ENCODE assay signal across 12 cellular contexts in the genomic region with DNA sequence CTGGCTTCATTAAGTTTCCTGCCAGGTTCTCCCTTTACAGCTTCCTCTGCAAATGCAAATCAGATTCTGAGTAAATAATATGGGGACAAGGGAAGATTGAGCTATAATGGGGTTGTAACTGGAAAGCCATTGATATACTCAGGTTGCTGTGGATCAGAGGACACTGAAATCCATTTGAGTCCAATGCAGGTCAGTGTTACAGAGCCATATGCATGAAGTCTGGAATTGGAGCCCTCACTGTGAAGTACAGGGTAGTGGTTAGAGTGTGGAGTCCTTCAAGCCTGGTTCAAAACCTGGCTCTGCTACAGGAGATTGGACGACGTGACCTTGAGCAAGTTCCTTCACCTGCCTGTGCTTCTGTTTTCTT. TPM values are rescaled to one million over a fixed set of nuclear protein-coding genes. Genes with fewer than 3 reads are reported as not detected.
DNase-seq lines count a peak whose midpoint lies in the region; ATAC-seq and TF ChIP-seq lines count a peak whose summit lies in the region.
"Had no signal": no experiment of that assay in that cellular context is flagged by ENCODE, and none has a peak within 500 bp of the region (broad histone marks: within the 10 kb centered on the region; RNA-seq: fewer than 3 reads in every experiment).

No MANE protein-coding gene starts in this region.

- no peaks in the 10 kb centered on the region for H3K27me3 Mint-ChIP-seq in activated T-helper 2 cell treated with anti-CD3 and anti-CD28 coated beads, Interferon-gamma antibody, Interleukin-2, Interleukin-4, amounts not matched to agents 10 μg/mL and 5 μg/mL and 100 μg/mL, durations not matched to agents 14 hours and 24 hours and 36 hours (ENCODE audit: low read depth)
- H3K27me3 Mint-ChIP-seq in CD14-positive monocyte (ENCODE audit: low read depth in 3 of 3), result peaks cover 2% of the 10 kb centered on the region in 3 donors

- H3K9me3 Mint-ChIP-seq in activated T-helper 2 cell treated with anti-CD3 and anti-CD28 coated beads, Interferon-gamma antibody, Interleukin-2, Interleukin-4, amounts not matched to agents 10 μg/mL and 5 μg/mL and 100 μg/mL, durations not matched to agents 14 hours and 24 hours and 36 hours, result peaks cover 18% of the 10 kb centered on the region
- peaks cover 0 to 4% (median 1%) of the 10 kb centered on the region in 7 donors for H3K9me3 Mint-ChIP-seq in CD14-positive monocyte

- H4K20me1 ChIP-seq in DND-41 (ENCODE audit: insufficient read depth, low read length), result no peaks in the 10 kb centered on the region

- DNase-seq in DND-41, result no peak
- no peak for DNase-seq in activated T-helper 2 cell treated with anti-CD3 and anti-CD28 coated beads, Interferon-gamma antibody, Interleukin-2, Interleukin-4, amounts not matched to agents 10 μg/mL and 5 μg/mL and 100 μg/mL, durations not matched to agents 14 hours and 24 hours and 36 hours (ENCODE audit: low spot score)
- no peak for DNase-seq in omental fat pad (ENCODE audit: low spot score)
- DNase-seq in CD14-positive monocyte (ENCODE audit: low spot score), result no peak
- no peak for DNase-seq in erythroblast (lab: John Stamatoyannopoulos, UW)
- no peak for DNase-seq in NCI-H2107 (lab: John Stamatoyannopoulos, UW)
- DNase-seq: foreskin keratinocyte, NCI-H226, T-helper 9 cell had no signal

- no peaks in the 10 kb centered on the region for H3K79me2 ChIP-seq in DND-41 (ENCODE audit: insufficient read depth, low read length)

- peaks cover 48% of the 10 kb centered on the region for H3K4me1 Mint-ChIP-seq in activated T-helper 2 cell treated with anti-CD3 and anti-CD28 coated beads, Interferon-gamma antibody, Interleukin-2, Interleukin-4, amounts not matched to agents 10 μg/mL and 5 μg/mL and 100 μg/mL, durations not matched to agents 14 hours and 24 hours and 36 hours (ENCODE audit: low read depth)
- peaks cover 12% of the 10 kb centered on the region for H3K4me1 Mint-ChIP-seq in CD14-positive monocyte

- peaks cover 53% of the 10 kb centered on the region for H3K36me3 Mint-ChIP-seq in activated T-helper 2 cell treated with anti-CD3 and anti-CD28 coated beads, Interferon-gamma antibody, Interleukin-2, Interleukin-4, amounts not matched to agents 10 μg/mL and 5 μg/mL and 100 μg/mL, durations not matched to agents 14 hours and 24 hours and 36 hours (ENCODE audit: low read depth)
- H3K36me3 Mint-ChIP-seq in CD14-positive monocyte, result no peaks in the 10 kb centered on the region

- peaks cover 6% of the 10 kb centered on the region for H3K4me1 ChIP-seq in DND-41 (ENCODE audit: insufficient read depth, low read length)
- H3K4me1 ChIP-seq: foreskin keratinocyte had no signal

- H3K4me2 ChIP-seq in DND-41 (ENCODE audit: insufficient read depth, low read length), result no peak overlapping the region

- no peak overlapping the region for H3K4me3 ChIP-seq in DND-41 (ENCODE audit: low read depth in 1 of 2, low read length in 2 of 2)

- peak overlapping the region; percentile 51; the same call in 1 of the 2 replicates for H2AFZ ChIP-seq in DND-41 (ENCODE audit: low read depth, low read length)

- H3K36me3 ChIP-seq in DND-41 (ENCODE audit: insufficient read depth, low read length), result no peaks in the 10 kb centered on the region

- TF ChIP-seq CTCF in DND-41 (IDR thresholded peaks at IDR 0.05; ENCODE audit: borderline replicate concordance, extremely low read depth, low read length, poor library complexity, severe bottlenecking), result no peak
- no peak for TF ChIP-seq CTCF in omental fat pad (IDR thresholded peaks at IDR 0.05)
- TF ChIP-seq CTCF in CD14-positive monocyte (IDR thresholded peaks at IDR 0.05), result no peak

- TF ChIP-seq POLR2A in erythroblast (IDR thresholded peaks at IDR 0.05; ENCODE audit: low read length), result no peak

- H3K27me3 ChIP-seq in DND-41 (ENCODE audit: insufficient read depth, low read length, poor library complexity), result no peaks in the 10 kb centered on the region
- H3K27me3 ChIP-seq: foreskin keratinocyte had no signal

- intact Hi-C loops in activated T-helper 2 cell treated with anti-CD3 and anti-CD28 coated beads, Interferon-gamma antibody, Interleukin-2, Interleukin-4, amounts not matched to agents 10 μg/mL and 5 μg/mL and 100 μg/mL, durations not matched to agents 14 hours and 24 hours and 36 hours (cut with micrococcal nuclease), result no loop called here
- intact Hi-C loops in CD14-positive monocyte (cut with micrococcal nuclease), result no loop called here

- H3K27ac ChIP-seq in DND-41 (ENCODE audit: low read length), result no peak overlapping the region
- H3K27ac ChIP-seq: foreskin keratinocyte had no signal

- H3K27ac Mint-ChIP-seq in activated T-helper 2 cell treated with anti-CD3 and anti-CD28 coated beads, Interferon-gamma antibody, Interleukin-2, Interleukin-4, amounts not matched to agents 10 μg/mL and 5 μg/mL and 100 μg/mL, durations not matched to agents 14 hours and 24 hours and 36 hours, result peak overlapping the region; percentile 83
- H3K27ac Mint-ChIP-seq in CD14-positive monocyte, result no peak overlapping the region

- no peak overlapping the region for H3K9ac ChIP-seq in DND-41 (ENCODE audit: low read depth, low read length)

- peak overlapping the region; percentile 33 for H3K4me3 Mint-ChIP-seq in activated T-helper 2 cell treated with anti-CD3 and anti-CD28 coated beads, Interferon-gamma antibody, Interleukin-2, Interleukin-4, amounts not matched to agents 10 μg/mL and 5 μg/mL and 100 μg/mL, durations not matched to agents 14 hours and 24 hours and 36 hours (ENCODE audit: low read depth)
- no peak overlapping the region for H3K4me3 Mint-ChIP-seq in CD14-positive monocyte

- no peak for ATAC-seq in DND-41 (ENCODE audit: insufficient read depth, low read depth)
- ATAC-seq in GM19372 (IDR thresholded peaks at IDR 0.05; ENCODE audit: low read depth, unreplicated experiment), result peak; percentile 17
- ATAC-seq in HG03095 (IDR thresholded peaks at IDR 0.05; ENCODE audit: unreplicated experiment), result peak; percentile 4
- no peak for ATAC-seq in omental fat pad (ENCODE audit: low FRiP score)
- ATAC-seq: foreskin keratinocyte had no signal

- no peaks in the 10 kb centered on the region for H3K9me3 ChIP-seq in DND-41 (ENCODE audit: insufficient read depth, low read length, severe bottlenecking)

RNA-seq across cellular contexts. Expression of a gene that starts 48.7 kb away (rescaled TPM):
- total RNA-seq in activated T-helper 2 cell treated with anti-CD3 and anti-CD28 coated beads, Interferon-gamma antibody, Interleukin-2, Interleukin-4, amounts not matched to agents 10 μg/mL and 5 μg/mL and 100 μg/mL, durations not matched to agents 14 hours and 24 hours and 36 hours, result 5.3 and 5.5 TPM in 2 replicates
- 1 to 10 TPM in 3 of 4 donors, under 1 TPM in 1; 0.96 to 6.0 (median 1.2) TPM for total RNA-seq in omental fat pad
- polyA plus RNA-seq in CD14-positive monocyte, result under 1 TPM in 1 of 2 donors, not detected in 1; 0.14 TPM
- total RNA-seq: foreskin keratinocyte, myocyte had no signal
- polyA plus RNA-seq: foreskin keratinocyte had no signal

Comparison
In these comparisons a context has a peak if more than half of its experiments do, and no peak if none do; other contexts are left out.
1. ATAC-seq: peak in GM19372 (single experiment) and HG03095 (single experiment); none in DND-41 (single experiment) and omental fat pad (single experiment).